Comparison of ENCODE assay signal across 1 cellular context in genomic region chr18:12657849-12658829, GRCh38.
A peak's percentile ranks its signal among the peaks of the same experiment; 100 is the strongest.
TF ChIP-seq lines count a peak whose summit lies in the region.

SPIRE1 (minus strand) TSS chr18:12658107; CDS start chr18:12657866, 241 bp downstream.

TF ChIP-seq in K562, 482 proteins besides CTCF, POLR2A, EP300 and RAD21 (continued from another document):
- TF ChIP-seq CREB3L1 (IDR thresholded peaks at IDR 0.05; ENCODE audit: borderline replicate concordance, low read depth): no peak
- peak; percentile 47 for TF ChIP-seq RBFOX2 (IDR thresholded peaks at IDR 0.05; ENCODE audit: low read depth, low read length)
- peak in 1 of 2 experiments; percentile 60; a peak in 2 of 4 replicates for TF ChIP-seq ZNF639 (CRISPR knock-in tag; conservative IDR thresholded peaks at IDR 0.05 in 1 of 2, IDR thresholded peaks at IDR 0.05 in 1 of 2)
- TF ChIP-seq SLC30A9 (CRISPR knock-in tag; IDR thresholded peaks at IDR 0.05): no peak
- TF ChIP-seq BHLHE40 (IDR thresholded peaks at IDR 0.05; ENCODE audit: low read length): peak; percentile 33; the same call in 1 of the 2 replicates
- no peak for TF ChIP-seq RBM34 (IDR thresholded peaks at IDR 0.05; ENCODE audit: borderline replicate concordance, insufficient read depth, low read length)
- peak; percentile 19 for TF ChIP-seq TAF1 (IDR thresholded peaks at IDR 0.05; ENCODE audit: control insufficient read depth, extremely low read depth, insufficient read depth, low read length, severe bottlenecking)
- no peak for TF ChIP-seq PML (IDR thresholded peaks at IDR 0.05; ENCODE audit: low read length)
- peak; percentile 81 for TF ChIP-seq CXXC5 (CRISPR knock-in tag; IDR thresholded peaks at IDR 0.05)
- no peak for TF ChIP-seq CGGBP1 (CRISPR knock-in tag; IDR thresholded peaks at IDR 0.05)
- TF ChIP-seq CREBBP (IDR thresholded peaks at IDR 0.05; ENCODE audit: low read depth, low read length): no peak
- TF ChIP-seq PHF8 (IDR thresholded peaks at IDR 0.05; ENCODE audit: borderline replicate concordance, low read length): peak; percentile 39; the same call in 1 of the 2 replicates
- TF ChIP-seq NONO (IDR thresholded peaks at IDR 0.05; ENCODE audit: low read depth in 2 of 2, low read length in 1 of 2): peak in 1 of 2 experiments; percentile 14; a peak in 1 of 4 replicates
- TF ChIP-seq CHAMP1 (IDR thresholded peaks at IDR 0.05): peak; percentile 22; the same call in 1 of the 2 replicates
- peak; percentile 10; the same call in 1 of the 2 replicates for TF ChIP-seq ZBTB7A (IDR thresholded peaks at IDR 0.05; ENCODE audit: borderline replicate concordance, control insufficient read depth, low read depth, low read length)
- TF ChIP-seq HNRNPL (IDR thresholded peaks at IDR 0.05; ENCODE audit: low read depth, low read length): no peak
- TF ChIP-seq VEZF1 (CRISPR knock-in tag; IDR thresholded peaks at IDR 0.05): peak; percentile 46; the same call in 1 of the 2 replicates
- TF ChIP-seq KLF6 (CRISPR knock-in tag; IDR thresholded peaks at IDR 0.05; ENCODE audit: borderline replicate concordance): no peak
- TF ChIP-seq CTCFL (IDR thresholded peaks at IDR 0.05; ENCODE audit: borderline replicate concordance, insufficient read depth, low read depth, low read length, poor library complexity, severe bottlenecking): peak; percentile 17
- 0 out of 2 replicates have a peak, but pooled peaks have one; percentile 18 for TF ChIP-seq ETS1 (conservative IDR thresholded peaks at IDR 0.05; ENCODE audit: control insufficient read depth, low read depth, low read length)
- TF ChIP-seq RB1 (IDR thresholded peaks at IDR 0.05; ENCODE audit: low read depth): peak; percentile 29; the same call in 1 of the 2 replicates
- TF ChIP-seq CTBP1 (IDR thresholded peaks at IDR 0.05; ENCODE audit: borderline replicate concordance): peak; percentile 75; the same call in 1 of the 2 replicates
- TF ChIP-seq MLX (CRISPR knock-in tag; conservative IDR thresholded peaks at IDR 0.05): no peak
- peak; percentile 70 for TF ChIP-seq POLR2G (IDR thresholded peaks at IDR 0.05; ENCODE audit: low read depth, low read length)
- TF ChIP-seq ZBTB33 (CRISPR knock-in tag; IDR thresholded peaks at IDR 0.05): peak; percentile 85
- TF ChIP-seq SIN3A (IDR thresholded peaks at IDR 0.05; ENCODE audit: borderline replicate concordance in 2 of 2, control insufficient read depth in 1 of 2, low read depth in 2 of 2, low read length in 2 of 2): peak in 1 of 2 experiments; percentile 30; a peak in 1 of 4 replicates
- TF ChIP-seq ARID1B (IDR thresholded peaks at IDR 0.05): no peak
- TF ChIP-seq ZNF280B (CRISPR knock-in tag; IDR thresholded peaks at IDR 0.05): no peak
